ENCODE assay signal across 1 cellular context in genomic region chr15:40277472-40277871, GRCh38.
TF ChIP-seq lines count a peak whose summit lies in the region.

No MANE protein-coding gene starts in this region.

TF ChIP-seq in H1, 55 proteins besides CTCF, POLR2A, EP300 and RAD21:
- TF ChIP-seq SIN3A (conservative IDR thresholded peaks at IDR 0.05 in 1 of 2, IDR thresholded peaks at IDR 0.05 in 1 of 2; ENCODE audit: low read depth in 1 of 2, low read length in 2 of 2): no peak
- no peak for TF ChIP-seq JUN (IDR thresholded peaks at IDR 0.05; ENCODE audit: low read depth, low read length)
- no peak for TF ChIP-seq ATF2 (IDR thresholded peaks at IDR 0.05; ENCODE audit: low read length)
- no peak for TF ChIP-seq MAFK (IDR thresholded peaks at IDR 0.05; ENCODE audit: low read depth, low read length)
- no peak for TF ChIP-seq YY1 (IDR thresholded peaks at IDR 0.05; ENCODE audit: low read depth, low read length)
- no peak for TF ChIP-seq KDM1A (IDR thresholded peaks at IDR 0.05; ENCODE audit: borderline replicate concordance, low read length)
- TF ChIP-seq SUZ12 (IDR thresholded peaks at IDR 0.05; ENCODE audit: low read length): no peak
- no peak for TF ChIP-seq CHD2 (IDR thresholded peaks at IDR 0.05; ENCODE audit: low read length)
- no peak for TF ChIP-seq CREB1 (IDR thresholded peaks at IDR 0.05)
- TF ChIP-seq ZNF274 (IDR thresholded peaks at IDR 0.05; ENCODE audit: borderline replicate concordance, extremely low read depth, low read length): no peak
- no peak for TF ChIP-seq CBX5 (IDR thresholded peaks at IDR 0.05; ENCODE audit: low read depth, low read length)
- TF ChIP-seq USF2 (IDR thresholded peaks at IDR 0.05; ENCODE audit: low read length): no peak
- no peak for TF ChIP-seq JUND (IDR thresholded peaks at IDR 0.05; ENCODE audit: low read length)
- TF ChIP-seq BACH1 (IDR thresholded peaks at IDR 0.05; ENCODE audit: low read length): no peak
- TF ChIP-seq TCF12 (IDR thresholded peaks at IDR 0.05; ENCODE audit: low read depth, low read length): no peak
- TF ChIP-seq HDAC2 (IDR thresholded peaks at IDR 0.05; ENCODE audit: borderline replicate concordance in 1 of 2, low read depth in 2 of 2, low read length in 2 of 2): no peak
- no peak for TF ChIP-seq EZH2 (IDR thresholded peaks at IDR 0.05; ENCODE audit: low read depth, low read length, severe bottlenecking)
- no peak for TF ChIP-seq CBX8 (IDR thresholded peaks at IDR 0.05; ENCODE audit: borderline replicate concordance, low read depth, low read length)
- no peak for TF ChIP-seq BRCA1 (IDR thresholded peaks at IDR 0.05; ENCODE audit: low read depth, low read length)
